In genomic region chr2:64017811-64018714, GRCh38 we compare ENCODE assay signal across 8 cellular contexts. TPM values are rescaled to one million over a fixed set of nuclear protein-coding genes. Genes with fewer than 3 reads are reported as not detected.
A peak's percentile ranks its signal among the peaks of the same experiment; 100 is the strongest.
DNase-seq lines count a peak whose midpoint lies in the region; ATAC-seq and TF ChIP-seq lines count a peak whose summit lies in the region.

No MANE protein-coding gene starts in this region.

- peak overlapping the region; percentile 96 to 99 (median 98) for H3K27ac Mint-ChIP-seq in CD4-positive, CD25-positive, alpha-beta regulatory T cell
- H3K27ac Mint-ChIP-seq in central memory CD8-positive, alpha-beta T cell (ENCODE audit: low read depth): peak overlapping the region; percentile 100

- no peaks in the 10 kb centered on the region for H3K9me3 Mint-ChIP-seq in CD4-positive, CD25-positive, alpha-beta regulatory T cell
- H3K9me3 Mint-ChIP-seq in central memory CD8-positive, alpha-beta T cell: no peaks in the 10 kb centered on the region

- H3K4me1 Mint-ChIP-seq in CD4-positive, CD25-positive, alpha-beta regulatory T cell: peaks cover 39 to 58% (median 48%) of the 10 kb centered on the region in 4 donors
- peaks cover 39% of the 10 kb centered on the region for H3K4me1 Mint-ChIP-seq in central memory CD8-positive, alpha-beta T cell

- peak overlapping the region; percentile 77 for H3K9ac ChIP-seq in OCI-LY3 (ENCODE audit: low read length)

- H3K4me3 ChIP-seq in CD4-positive, CD25-positive, alpha-beta regulatory T cell (ENCODE audit: low read depth, low read length): peak overlapping the region; percentile 97
- H3K4me3 ChIP-seq in HEK293 (ENCODE audit: low read depth, low read length): peak overlapping the region; percentile 75
- H3K4me3 ChIP-seq in OCI-LY3 (ENCODE audit: low read length): peak overlapping the region; percentile 90
- H3K4me3 ChIP-seq in suprapubic skin: peak overlapping the region; percentile 83

- 4% methylated on average over 22 of the region's 22 CpGs for WGBS in suprapubic skin

- CTCF ChIA-PET in HEK293 (lab: Yijun Ruan, JAX): no interaction called here

- H3K27me3 Mint-ChIP-seq in CD4-positive, CD25-positive, alpha-beta regulatory T cell: no peaks in the 10 kb centered on the region
- no peaks in the 10 kb centered on the region for H3K27me3 Mint-ChIP-seq in central memory CD8-positive, alpha-beta T cell

- peaks cover 3% of the 10 kb centered on the region for H3K36me3 Mint-ChIP-seq in CD4-positive, CD25-positive, alpha-beta regulatory T cell
- peaks cover 18% of the 10 kb centered on the region for H3K36me3 Mint-ChIP-seq in central memory CD8-positive, alpha-beta T cell (ENCODE audit: insufficient read depth)

- H3K36me3 ChIP-seq in CD4-positive, CD25-positive, alpha-beta regulatory T cell (ENCODE audit: control insufficient read depth, insufficient read depth, low read length): no peaks in the 10 kb centered on the region
- no peaks in the 10 kb centered on the region for H3K36me3 ChIP-seq in HEK293 (ENCODE audit: control insufficient read depth in 2 of 2, insufficient read depth in 1 of 2, low read length in 2 of 2)
- no peaks in the 10 kb centered on the region for H3K36me3 ChIP-seq in OCI-LY3 (replicated peaks; ENCODE audit: low read depth, low read length)
- no peaks in the 10 kb centered on the region for H3K36me3 ChIP-seq in suprapubic skin

- H3K79me2 ChIP-seq in OCI-LY3 (ENCODE audit: low read length): peaks cover 53% of the 10 kb centered on the region

- H3K4me3 Mint-ChIP-seq in CD4-positive, CD25-positive, alpha-beta regulatory T cell: peak overlapping the region; percentile 98 to 100 (median 99)
- H3K4me3 Mint-ChIP-seq in central memory CD8-positive, alpha-beta T cell: peak overlapping the region; percentile 100

- TF ChIP-seq EP300 in suprapubic skin (IDR thresholded peaks at IDR 0.05): no peak

- peak overlapping the region; percentile 60 for H3K27ac ChIP-seq in CD4-positive, CD25-positive, alpha-beta regulatory T cell (ENCODE audit: insufficient read depth, low read length, poor library complexity, severe bottlenecking)
- H3K27ac ChIP-seq in HEK293 (ENCODE audit: extremely low read depth, low read depth, low read length) (peak overlapping the region; percentile 97), OCI-LY3 (ENCODE audit: low read length) (peak overlapping the region; percentile 57), suprapubic skin (peak overlapping the region; percentile 99)

- peak overlapping the region; percentile 99 for H3K4me2 ChIP-seq in OCI-LY3 (ENCODE audit: low read length)

- H2AFZ ChIP-seq in OCI-LY3 (ENCODE audit: low read depth, low read length): 0 out of 2 replicates have a peak overlapping the region, but pooled peaks have one; percentile 29

- POLR2A ChIA-PET in HEK293 (lab: Yijun Ruan, JAX): interaction anchor here (0.6 to 0.7 kb wide), 4 partner anchors 122 to 467 kb away, joined by 3 to 7 read pairs (median 6); no protein-coding TSS in a partner anchor

- DNase-seq in CD4-positive, CD25-positive, alpha-beta regulatory T cell: peak in 1 of 3 donors; percentile 68
- no peak for DNase-seq in central memory CD8-positive, alpha-beta T cell (ENCODE audit: low spot score in 2 of 2)
- no peak for DNase-seq in left lobe of liver (ENCODE audit: low spot score)
- DNase-seq in suprapubic skin (ENCODE audit: low spot score in 2 of 2): no peak
- DNase-seq in activated effector memory CD4-positive, alpha-beta T cell treated with anti-CD3 and anti-CD28 coated beads, Interleukin-2, amount 50 U/mL, for 16 hours: no peak
- DNase-seq in ureter (ENCODE audit: low spot score): no peak

- TF ChIP-seq POLR2A in suprapubic skin (IDR thresholded peaks at IDR 0.05): no peak

- TF ChIP-seq CTCF in HEK293 (tag by site-specific recombination; IDR thresholded peaks at IDR 0.05) (no peak), OCI-LY3 (IDR thresholded peaks at IDR 0.05; ENCODE audit: low read depth, low read length) (no peak), suprapubic skin (IDR thresholded peaks at IDR 0.05) (no peak)

- no peaks in the 10 kb centered on the region for H3K9me3 ChIP-seq in CD4-positive, CD25-positive, alpha-beta regulatory T cell (ENCODE audit: control insufficient read depth in 2 of 2, low read length in 2 of 2)
- no peaks in the 10 kb centered on the region for H3K9me3 ChIP-seq in HEK293 (ENCODE audit: control insufficient read depth, insufficient read depth, low read depth, low read length)
- H3K9me3 ChIP-seq in OCI-LY3 (ENCODE audit: insufficient read depth, low read length): no peaks in the 10 kb centered on the region
- H3K9me3 ChIP-seq in suprapubic skin: no peaks in the 10 kb centered on the region

- ATAC-seq in CD4-positive, CD25-positive, alpha-beta regulatory T cell (ENCODE audit: low read depth in 2 of 2): no peak
- ATAC-seq in central memory CD8-positive, alpha-beta T cell (replicated peaks; ENCODE audit: extremely low read depth, poor library complexity, severe bottlenecking): no peak
- peak; percentile 30 for ATAC-seq in left lobe of liver

- no peaks in the 10 kb centered on the region for H3K27me3 ChIP-seq in CD4-positive, CD25-positive, alpha-beta regulatory T cell (ENCODE audit: control insufficient read depth, insufficient read depth, low read length)
- H3K27me3 ChIP-seq in OCI-LY3 (ENCODE audit: low read depth, low read length) (no peaks in the 10 kb centered on the region), suprapubic skin (no peaks in the 10 kb centered on the region)

- peaks cover 34% of the 10 kb centered on the region for H3K4me1 ChIP-seq in CD4-positive, CD25-positive, alpha-beta regulatory T cell (ENCODE audit: control insufficient read depth, insufficient read depth, low read length, poor library complexity, severe bottlenecking)
- peaks cover 3% of the 10 kb centered on the region for H3K4me1 ChIP-seq in HEK293 (ENCODE audit: control insufficient read depth, insufficient read depth, low read length)
- peaks cover 18% of the 10 kb centered on the region for H3K4me1 ChIP-seq in OCI-LY3 (ENCODE audit: low read length)
- H3K4me1 ChIP-seq in suprapubic skin: peaks cover 45% of the 10 kb centered on the region

- peaks cover 9% of the 10 kb centered on the region for H4K20me1 ChIP-seq in OCI-LY3 (ENCODE audit: insufficient read depth, low read length)

TF ChIP-seq in HEK293, 187 proteins besides CTCF, POLR2A, EP300 and RAD21 (continues in another document):
- TF ChIP-seq ZNF658 (tag by site-specific recombination; IDR thresholded peaks at IDR 0.05) (no peak), ZNF76 (tag by site-specific recombination; IDR thresholded peaks at IDR 0.05; ENCODE audit: borderline replicate concordance, low read depth) (peak; percentile 61; the same call in 1 of the 2 replicates), ZNF561 (tag by site-specific recombination; IDR thresholded peaks at IDR 0.05; ENCODE audit: borderline replicate concordance) (no peak), WT1 (tag by site-specific recombination; IDR thresholded peaks at IDR 0.05) (no peak), ZNF48 (tag by site-specific recombination; IDR thresholded peaks at IDR 0.05) (no peak), ZNF362 (tag by site-specific recombination; IDR thresholded peaks at IDR 0.05) (0 out of 2 replicates have a peak, but pooled peaks have one; percentile 55), ZNF341 (tag by site-specific recombination; IDR thresholded peaks at IDR 0.05; ENCODE audit: low read depth) (peak; percentile 36; the same call in 1 of the 2 replicates), IKZF3 (tag by site-specific recombination; IDR thresholded peaks at IDR 0.05) (0 out of 2 replicates have a peak, but pooled peaks have one; percentile 26), ZNF335 (tag by site-specific recombination; conservative IDR thresholded peaks at IDR 0.05) (peak; percentile 56), ZBTB11 (tag by site-specific recombination; conservative IDR thresholded peaks at IDR 0.05; ENCODE audit: low read depth) (0 out of 2 replicates have a peak, but pooled peaks have one; percentile 9)

RNA-seq across cellular contexts. Expression of gene VPS54, which starts 1.2 kb away (rescaled TPM):
- total RNA-seq in CD4-positive, CD25-positive, alpha-beta regulatory T cell: 20.7 TPM
- polyA plus RNA-seq in CD4-positive, CD25-positive, alpha-beta regulatory T cell: 10 to 100 TPM in 3 of 4 donors, 1 to 10 TPM in 1; 6.4 to 13.6 (median 11.3) TPM
- total RNA-seq in left lobe of liver (12.3 TPM), suprapubic skin (10 to 100 TPM; 14.6 to 28.8 (median 21.8) TPM), ureter (27.5 TPM)
